ENCODE assay signal across 14 cellular contexts in genomic region chr6:75611011-75611701, GRCh38. TPM values are rescaled to one million over a fixed set of nuclear protein-coding genes. Genes with fewer than 3 reads are reported as not detected.
DNase-seq lines count a peak whose midpoint lies in the region; TF ChIP-seq lines count a peak whose summit lies in the region.
"Had no signal": no experiment of that assay in that cellular context is flagged by ENCODE, and none has a peak within 500 bp of the region (broad histone marks: within the 10 kb centered on the region; RNA-seq: fewer than 3 reads in every experiment).

No MANE protein-coding gene starts in this region.

- TF ChIP-seq CTCF in chondrocyte (IDR thresholded peaks at IDR 0.05): no peak
- TF ChIP-seq CTCF in osteocyte (IDR thresholded peaks at IDR 0.05): no peak

- peak; percentile 34 for DNase-seq in NOMO-1 treated with DMSO at 0.1 percent for 48 hours (lab: John Stamatoyannopoulos, UW; ENCODE audit: unreplicated experiment)
- no peak for DNase-seq in NOMO-1 treated with dmso at 0.1 percent for 144 hours (lab: John Stamatoyannopoulos, UW; ENCODE audit: unreplicated experiment)
- DNase-seq in chondrocyte (ENCODE audit: low spot score): no peak
- DNase-seq in osteocyte (ENCODE audit: extremely low spot score, unreplicated experiment): no peak
- no peak for DNase-seq in NCI-H1930 (lab: John Stamatoyannopoulos, UW)
- DNase-seq in hippocampal formation (lab: John Stamatoyannopoulos, UW): no peak
- no peak for DNase-seq in GF-D8 (lab: John Stamatoyannopoulos, UW)
- DNase-seq: central memory CD4-positive, alpha-beta T cell; islet precursor cell; NCI-H1417; NCI-H524 treated with DMSO at 0.1 percent for 48 hours; right lobe of liver; SHP77 treated with DMSO at 0.1 percent for 48 hours had no signal

- H3K27ac Mint-ChIP-seq in IgD-negative memory B cell (peak overlapping the region in 1 of 3 donors; percentile 21), chondrocyte (ENCODE audit: unreplicated experiment) (peak overlapping the region; percentile 49), osteocyte (ENCODE audit: unreplicated experiment) (peak overlapping the region; percentile 23)

- H3K4me3 Mint-ChIP-seq in IgD-negative memory B cell (peak overlapping the region in 3 of 4 donors; percentile 35 to 85 (median 39)), chondrocyte (ENCODE audit: unreplicated experiment) (no peak overlapping the region), osteocyte (ENCODE audit: unreplicated experiment) (no peak overlapping the region)

- H3K27me3 Mint-ChIP-seq in IgD-negative memory B cell (no peaks in the 10 kb centered on the region), chondrocyte (ENCODE audit: low read depth) (no peaks in the 10 kb centered on the region), osteocyte (ENCODE audit: unreplicated experiment) (no peaks in the 10 kb centered on the region)

- H3K36me3 Mint-ChIP-seq in IgD-negative memory B cell (peaks cover 3% of the 10 kb centered on the region), chondrocyte (ENCODE audit: low read depth) (no peaks in the 10 kb centered on the region), osteocyte (ENCODE audit: unreplicated experiment) (peaks cover 3% of the 10 kb centered on the region)

- no peaks in the 10 kb centered on the region for H3K9me3 Mint-ChIP-seq in IgD-negative memory B cell
- H3K9me3 Mint-ChIP-seq in chondrocyte (ENCODE audit: low read depth): no peaks in the 10 kb centered on the region
- H3K9me3 Mint-ChIP-seq in osteocyte (ENCODE audit: unreplicated experiment): no peaks in the 10 kb centered on the region

- peaks cover 77 to 83% (median 83%) of the 10 kb centered on the region in 3 donors for H3K4me1 Mint-ChIP-seq in IgD-negative memory B cell
- H3K4me1 Mint-ChIP-seq in chondrocyte (ENCODE audit: low read depth): peaks cover 85% of the 10 kb centered on the region
- H3K4me1 Mint-ChIP-seq in osteocyte (ENCODE audit: unreplicated experiment): peaks cover 76% of the 10 kb centered on the region

RNA-seq across cellular contexts. Expression of gene SENP6, which starts 9.5 kb away (rescaled TPM):
- 63.6 TPM for polyA plus RNA-seq in IgD-negative memory B cell
- total RNA-seq in chondrocyte (82.1 to 96.3 TPM (median 83.6 TPM) in 3 replicates), osteocyte (95.0 and 101 TPM in 2 replicates)

Comparison
In these comparisons a context has a peak if more than half of its experiments do, and no peak if none do; other contexts are left out.
1. H3K4me3 Mint-ChIP-seq: peak in IgD-negative memory B cell (3 of 4); none in chondrocyte (single experiment) and osteocyte (single experiment).